In the genomic region with DNA sequence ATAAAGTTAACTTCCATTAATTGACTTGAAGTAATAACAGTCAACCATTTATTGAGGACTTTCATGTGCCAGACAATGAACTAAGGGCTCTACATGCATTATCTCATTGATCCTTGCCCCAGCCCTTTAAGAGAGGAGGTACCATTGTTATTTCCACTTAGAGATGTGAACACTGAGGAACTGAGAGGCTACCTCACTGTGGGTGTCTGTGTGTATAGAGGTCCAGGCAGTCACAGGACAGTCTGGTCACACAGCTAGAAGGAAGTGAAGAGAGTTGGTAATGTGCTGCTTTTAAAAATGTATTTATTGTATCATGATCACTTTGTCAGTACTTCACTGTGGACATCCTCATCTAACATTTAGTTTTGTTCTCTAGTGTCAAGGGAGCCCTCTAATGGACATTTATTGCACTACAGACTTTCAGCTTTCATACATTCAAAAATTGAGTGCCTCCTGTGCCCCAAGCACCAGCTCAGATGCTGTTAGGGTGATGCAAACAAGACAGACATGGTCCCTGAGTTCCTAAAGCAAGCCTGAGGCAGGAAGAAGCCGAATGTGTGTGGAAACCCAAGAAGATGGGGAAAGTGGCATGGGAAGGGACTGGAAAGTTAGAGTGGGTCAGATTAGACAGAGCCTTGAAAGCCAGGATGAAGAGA, we compare ENCODE assay signal across 8 cellular contexts.
DNase-seq lines count a peak whose midpoint lies in the region; ATAC-seq and TF ChIP-seq lines count a peak whose summit lies in the region.

No MANE protein-coding gene starts in this region.

- no peak overlapping the region for H3K4me3 ChIP-seq in MM.1S (ENCODE audit: low read length)
- no peak overlapping the region for H3K4me3 ChIP-seq in RWPE2 (ENCODE audit: severe bottlenecking)
- H3K4me3 ChIP-seq in cardiac fibroblast (replicated peaks in 1 of 2; ENCODE audit: low read depth in 2 of 2, low read length in 2 of 2): no peak overlapping the region
- no peak overlapping the region for H3K4me3 ChIP-seq in thyroid gland (replicated peaks in 1 of 3)
- no peak overlapping the region for H3K4me3 ChIP-seq in effector memory CD4-positive, alpha-beta T cell (ENCODE audit: insufficient read depth, low read depth, low read length, poor library complexity, severe bottlenecking)

- H3K79me2 ChIP-seq in MM.1S (ENCODE audit: low read length): no peaks in the 10 kb centered on the region

- H3K4me1 ChIP-seq in MM.1S (ENCODE audit: low read length) (no peaks in the 10 kb centered on the region), RWPE2 (ENCODE audit: insufficient read depth, poor library complexity, severe bottlenecking) (no peaks in the 10 kb centered on the region), thyroid gland (peaks cover 4 to 20% of the 10 kb centered on the region in 2 donors)
- no peaks in the 10 kb centered on the region for H3K4me1 ChIP-seq in effector memory CD4-positive, alpha-beta T cell (ENCODE audit: control insufficient read depth, insufficient read depth, low read length, poor library complexity, severe bottlenecking)

- peak; percentile 63 for DNase-seq in DMS153 treated with DMSO at 0.1 percent for 48 hours (lab: John Stamatoyannopoulos, UW; ENCODE audit: unreplicated experiment)
- DNase-seq in MM.1S: peak; percentile 57
- no peak for DNase-seq in RWPE2 (ENCODE audit: low spot score)
- DNase-seq in cardiac fibroblast (ENCODE audit: low read depth in 2 of 2): peak; percentile 76 to 79
- DNase-seq in left kidney (ENCODE audit: low read depth, low spot score): peak; percentile 81
- DNase-seq in thyroid gland: no peak
- DNase-seq in effector memory CD4-positive, alpha-beta T cell: no peak

- no peaks in the 10 kb centered on the region for H3K36me3 ChIP-seq in MM.1S (replicated peaks; ENCODE audit: insufficient read depth, low read length)
- no peaks in the 10 kb centered on the region for H3K36me3 ChIP-seq in RWPE2 (ENCODE audit: low read depth)
- no peaks in the 10 kb centered on the region for H3K36me3 ChIP-seq in thyroid gland
- H3K36me3 ChIP-seq in effector memory CD4-positive, alpha-beta T cell (ENCODE audit: control insufficient read depth, insufficient read depth, low read length): no peaks in the 10 kb centered on the region

- H3K4me2 ChIP-seq in MM.1S (ENCODE audit: low read depth, low read length): no peak overlapping the region

- no peaks in the 10 kb centered on the region for H3K9me2 ChIP-seq in MM.1S (replicated peaks; ENCODE audit: insufficient read depth, low read length)

- no peaks in the 10 kb centered on the region for H4K20me1 ChIP-seq in MM.1S (ENCODE audit: insufficient read depth, low read length)

- 30 to 62% methylated on average over 1 of the region's 1 CpG for WGBS in thyroid gland, 2 donors

- no peaks in the 10 kb centered on the region for H3K27me3 ChIP-seq in MM.1S (replicated peaks; ENCODE audit: insufficient read depth, low read length)
- H3K27me3 ChIP-seq in RWPE2 (ENCODE audit: insufficient read depth, poor library complexity, severe bottlenecking): no peaks in the 10 kb centered on the region
- no peaks in the 10 kb centered on the region for H3K27me3 ChIP-seq in thyroid gland
- no peaks in the 10 kb centered on the region for H3K27me3 ChIP-seq in effector memory CD4-positive, alpha-beta T cell (replicated peaks; ENCODE audit: control insufficient read depth, insufficient read depth, low read length, poor library complexity, severe bottlenecking)

- no peak overlapping the region for H3K27ac ChIP-seq in MM.1S (ENCODE audit: low read length)
- no peak overlapping the region for H3K27ac ChIP-seq in RWPE2 (ENCODE audit: poor library complexity, severe bottlenecking)
- H3K27ac ChIP-seq in thyroid gland: no peak overlapping the region
- no peak overlapping the region for H3K27ac ChIP-seq in effector memory CD4-positive, alpha-beta T cell (ENCODE audit: insufficient read depth, low read length, poor library complexity, severe bottlenecking)

- no peak overlapping the region for H2AFZ ChIP-seq in MM.1S (ENCODE audit: low read length)

- no peaks in the 10 kb centered on the region for H3K9me3 ChIP-seq in MM.1S (replicated peaks; ENCODE audit: insufficient read depth, low read length)
- H3K9me3 ChIP-seq in RWPE2 (ENCODE audit: severe bottlenecking): no peaks in the 10 kb centered on the region
- no peaks in the 10 kb centered on the region for H3K9me3 ChIP-seq in thyroid gland
- no peaks in the 10 kb centered on the region for H3K9me3 ChIP-seq in effector memory CD4-positive, alpha-beta T cell (ENCODE audit: control insufficient read depth, low read length)

- ATAC-seq in GM19395 (IDR thresholded peaks at IDR 0.05; ENCODE audit: unreplicated experiment): peak; percentile 76
- ATAC-seq in RWPE2 (ENCODE audit: low read depth): peak; percentile 69; the same call in 2 of the 3 replicates

- intact Hi-C loops in thyroid gland (cut with DNase I): no loop called here

- no peak overlapping the region for H3K9ac ChIP-seq in MM.1S (ENCODE audit: low read length)

- no peaks in the 10 kb centered on the region for H3F3A ChIP-seq in MM.1S (ENCODE audit: insufficient read depth, low read length)

- TF ChIP-seq CTCF in MM.1S (IDR thresholded peaks at IDR 0.05; ENCODE audit: low read length): peak; percentile 74
- peak; percentile 86 for TF ChIP-seq CTCF in RWPE2 (IDR thresholded peaks at IDR 0.05; ENCODE audit: poor library complexity, severe bottlenecking)
- peak; percentile 62 for TF ChIP-seq CTCF in cardiac fibroblast (IDR thresholded peaks at IDR 0.05; ENCODE audit: low read depth, low read length)
- peak; percentile 9 to 84 (median 68) for TF ChIP-seq CTCF in thyroid gland (IDR thresholded peaks at IDR 0.05)

- no peak for TF ChIP-seq POLR2A in thyroid gland (IDR thresholded peaks at IDR 0.05)

Comparison
In these comparisons a context has a peak if more than half of its experiments do, and no peak if none do; other contexts are left out.
1. DNase-seq: peak in DMS153 treated with DMSO at 0.1 percent for 48 hours (single experiment), MM.1S (single experiment), cardiac fibroblast (2 of 2) and left kidney (single experiment); none in RWPE2 (single experiment), thyroid gland (0 of 2) and effector memory CD4-positive, alpha-beta T cell (0 of 3).
2. Peak in every context shown above with its lines, with median percentiles within 50 percentile points of each other: CTCF ChIP-seq.